ENCODE assay signal across 1 cellular context in the genomic region with DNA sequence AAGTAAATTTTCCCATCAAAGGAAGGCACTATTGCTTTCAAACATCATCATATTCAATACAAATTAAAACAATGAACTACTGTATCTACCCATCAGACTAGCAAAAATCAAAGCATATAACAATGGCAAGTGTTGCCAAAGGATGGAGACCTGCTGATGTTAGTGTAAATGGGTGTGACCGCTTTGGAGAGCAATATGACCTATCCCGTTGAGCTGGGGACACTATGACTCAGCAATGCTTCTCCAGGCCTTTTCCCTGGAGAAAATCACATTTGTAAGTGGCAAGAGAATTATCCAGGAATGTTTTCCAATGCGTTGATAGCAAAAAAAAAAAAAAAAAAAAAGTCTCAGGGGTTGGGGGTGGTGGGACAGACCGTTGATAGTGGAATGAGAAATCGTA.
A peak's percentile ranks its signal among the peaks of the same experiment; 100 is the strongest.
TF ChIP-seq lines count a peak whose summit lies in the region.

No MANE protein-coding gene starts in this region.

TF ChIP-seq in HepG2, 621 proteins besides CTCF, POLR2A, EP300 and RAD21:
- TF ChIP-seq TCF12 (IDR thresholded peaks at IDR 0.05), result no peak
- TF ChIP-seq TCF12 (CRISPR knock-in tag; IDR thresholded peaks at IDR 0.05), result no peak
- peak; percentile 72; the same call in 1 of the 2 replicates for TF ChIP-seq NFE2L2 (IDR thresholded peaks at IDR 0.05; ENCODE audit: low read length)
